In the genomic region with DNA sequence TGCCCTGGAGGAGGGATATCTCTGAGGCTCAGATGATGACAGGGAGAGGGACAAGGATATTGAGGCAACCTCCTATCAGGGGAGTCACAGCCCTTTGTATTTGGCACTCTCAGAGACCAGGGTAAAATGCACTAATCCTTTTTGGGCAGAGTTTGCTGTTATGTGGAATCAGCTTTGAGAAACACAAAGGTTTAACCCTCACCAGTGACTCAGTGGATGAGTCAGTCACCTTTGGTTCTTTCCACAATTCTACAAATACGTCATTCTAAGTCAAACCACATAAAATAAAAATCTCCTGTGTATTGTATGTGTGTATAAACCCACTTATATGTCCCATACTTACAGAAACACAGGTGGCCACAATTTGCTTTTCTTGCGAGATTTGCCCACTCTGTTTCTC, we compare ENCODE assay signal across 18 cellular contexts. TPM values are rescaled to one million over a fixed set of nuclear protein-coding genes. Genes with fewer than 3 reads are reported as not detected.
DNase-seq lines count a peak whose midpoint lies in the region; ATAC-seq, FAIRE-seq and TF ChIP-seq lines count a peak whose summit lies in the region.
"Had no signal": no experiment of that assay in that cellular context is flagged by ENCODE, and none has a peak within 500 bp of the region (broad histone marks: within the 10 kb centered on the region; RNA-seq: fewer than 3 reads in every experiment).

No MANE protein-coding gene starts in this region.

- CTCF ChIA-PET in PC-3 (lab: Charles Lee) = no interaction called here

- intact Hi-C loops in PC-3 (cut with micrococcal nuclease) (no loop called here), lower leg skin (cut with DNase I; ENCODE audit: low total_unique reads) (no loop called here)

- no peak overlapping the region for H3K9ac ChIP-seq in PC-3 (ENCODE audit: low read length)

- H3K4me3 ChIP-seq in PC-3 (ENCODE audit: low read length) (no peak overlapping the region), bronchial epithelial cell (ENCODE audit: low read depth, low read length) (no peak overlapping the region), lower leg skin (ENCODE audit: low read depth, poor library complexity, severe bottlenecking) (no peak overlapping the region)
- H3K4me3 ChIP-seq: suprapubic skin had no signal

- FAIRE-seq in bronchial epithelial cell (lab: Jason Lieb, UNC) = peak; percentile 87
- FAIRE-seq: small intestine, TTC549 had no signal

- no peaks in the 10 kb centered on the region for H3K79me2 ChIP-seq in PC-3 (ENCODE audit: low read length)

- H4K20me1 ChIP-seq in PC-3 (ENCODE audit: low read length) = no peaks in the 10 kb centered on the region

- ATAC-seq in PC-3 (peak; percentile 43), GM21515 (IDR thresholded peaks at IDR 0.05; ENCODE audit: unreplicated experiment) (no peak), GM19328 (IDR thresholded peaks at IDR 0.05; ENCODE audit: unreplicated experiment) (no peak), HG03280 (IDR thresholded peaks at IDR 0.05; ENCODE audit: unreplicated experiment) (no peak)
- ATAC-seq: CD8-positive, alpha-beta T cell had no signal

- H3K4me1 ChIP-seq in PC-3 (ENCODE audit: insufficient read depth, low read length) = peaks cover 8% of the 10 kb centered on the region; the same call in 1 of the 2 replicates
- H3K4me1 ChIP-seq: suprapubic skin had no signal

- TF ChIP-seq POLR2A in lower leg skin (IDR thresholded peaks at IDR 0.05) = no peak

- H3K9me2 ChIP-seq in PC-3 (replicated peaks; ENCODE audit: low read length) = no peaks in the 10 kb centered on the region

- BruUV-seq in PC-3 (replicated peaks; lab: Mats Ljungman, UMichigan) = no TSS peak

- 80 to 83% methylated on average over 2 of the region's 2 CpGs for WGBS in lower leg skin, 2 donors

- H3K27me3 ChIP-seq in PC-3 (ENCODE audit: low read length) (peaks cover 25% of the 10 kb centered on the region; the same call in 1 of the 2 replicates), bronchial epithelial cell (ENCODE audit: control insufficient read depth, insufficient read depth, low read length) (no peaks in the 10 kb centered on the region)

- H2AFZ ChIP-seq in PC-3 (ENCODE audit: low read length) = no peak overlapping the region

- no peaks in the 10 kb centered on the region for H3K9me3 ChIP-seq in PC-3 (ENCODE audit: low read length)
- H3K9me3 ChIP-seq: neutrophil, suprapubic skin had no signal

- no peak overlapping the region for H3K27ac ChIP-seq in PC-3 (ENCODE audit: low read length)
- H3K27ac ChIP-seq: neutrophil, suprapubic skin had no signal

- no peak overlapping the region for H3K4me2 ChIP-seq in PC-3 (ENCODE audit: low read length)

- no peaks in the 10 kb centered on the region for H3F3A ChIP-seq in PC-3 (ENCODE audit: low read length, unreplicated experiment)

- TF ChIP-seq CTCF in PC-3 (conservative IDR thresholded peaks at IDR 0.05; ENCODE audit: low read depth, low read length) = no peak
- TF ChIP-seq CTCF in bronchial epithelial cell (IDR thresholded peaks at IDR 0.05; ENCODE audit: insufficient read depth, low read length, severe bottlenecking) = no peak
- no peak for TF ChIP-seq CTCF in lower leg skin (IDR thresholded peaks at IDR 0.05)

- POLR2A ChIA-PET in PC-3 (lab: Charles Lee; ENCODE audit: unreplicated experiment) = no interaction called here

- no peaks in the 10 kb centered on the region for H3K36me3 ChIP-seq in PC-3 (ENCODE audit: low read depth, low read length)
- no peaks in the 10 kb centered on the region for H3K36me3 ChIP-seq in bronchial epithelial cell (ENCODE audit: control insufficient read depth, insufficient read depth, low read length)
- H3K36me3 ChIP-seq: neutrophil, suprapubic skin had no signal

- DNase-seq in GM04504 (ENCODE audit: low read depth) = peak; percentile 27
- DNase-seq in PC-3 = peak; percentile 70
- peak; percentile 74 for DNase-seq in bronchial epithelial cell (ENCODE audit: low read depth)
- peak; percentile 68 for DNase-seq in non-pigmented ciliary epithelial cell (ENCODE audit: low read depth)
- no peak for DNase-seq in lower leg skin (ENCODE audit: low spot score in 2 of 2)
- DNase-seq: activated naive CD4-positive, alpha-beta T cell; CD8-positive, alpha-beta T cell; erythroblast; NCI-H146; NCI-H748 treated with DMSO at 0.1 percent for 48 hours; SHP77 treated with DMSO at 0.1 percent for 48 hours; small intestine had no signal

RNA-seq across cellular contexts. Expression of a gene that starts 5.1 kb away (rescaled TPM):
- total RNA-seq in PC-3 (2014; rRNA removed) (0.15 TPM in 1 of 2 replicates, not detected in the other), bronchial epithelial cell (0.26 TPM in 1 of 2 replicates, not detected in the other), lower leg skin (1 to 10 TPM; 1.1 to 3.5 (median 2.0) TPM)
- total RNA-seq: CD8-positive, alpha-beta T cell had no signal

Comparison
In these comparisons a context has a peak if more than half of its experiments do, and no peak if none do; other contexts are left out.
1. DNase-seq: peak in GM04504 (single experiment), PC-3 (single experiment), bronchial epithelial cell (single experiment) and non-pigmented ciliary epithelial cell (single experiment); none in lower leg skin (0 of 2).